ENCODE assay signal across 8 cellular contexts in genomic region chr22:42078469-42079318, GRCh38. TPM values are rescaled to one million over a fixed set of nuclear protein-coding genes. Genes with fewer than 3 reads are reported as not detected.
DNase-seq lines count a peak whose midpoint lies in the region; ATAC-seq lines count a peak whose summit lies in the region.

No MANE protein-coding gene starts in this region.

- WGBS in iPS DF 6.9 (ENCODE audit: insufficient coverage, insufficient read length) = no CpG with 5 or more reads among the region's 24 CpGs

- H3K36me3 ChIP-seq in adipocyte (ENCODE audit: control insufficient read depth, insufficient read depth, low read length, severe bottlenecking) (peaks cover 20% of the 10 kb centered on the region), iPS DF 6.9 (ENCODE audit: control insufficient read depth, insufficient read depth, low read length) (no peaks in the 10 kb centered on the region)

- DNase-seq in G401 (ENCODE audit: low spot score) (peak; percentile 49), adipocyte (ENCODE audit: low read depth) (peak; percentile 25), iPS DF 6.9 (ENCODE audit: low read depth, low spot score) (no peak), SKM-1 (lab: John Stamatoyannopoulos, UW; ENCODE audit: unreplicated experiment) (no peak), NOMO-1 treated with DMSO at 0.1 percent for 48 hours (lab: John Stamatoyannopoulos, UW; ENCODE audit: unreplicated experiment) (no peak)

- H3K27ac ChIP-seq in iPS DF 6.9 (ENCODE audit: low read length) = no peak overlapping the region
- H3K27ac ChIP-seq in skin epidermis = peak overlapping the region; percentile 54 to 99 (median 96)

- peak overlapping the region; percentile 94 for H3K9ac ChIP-seq in adipocyte (ENCODE audit: low read length)

- ATAC-seq in HG02938 (IDR thresholded peaks at IDR 0.05; ENCODE audit: unreplicated experiment) (peak; percentile 2), GM18498 (IDR thresholded peaks at IDR 0.05; ENCODE audit: unreplicated experiment) (no peak)

- in situ Hi-C loops in G401 (cut with HindIII; ENCODE audit: low sequenced_read_pairs) = no loop called here

- no peaks in the 10 kb centered on the region for H3K27me3 ChIP-seq in adipocyte (replicated peaks; ENCODE audit: control insufficient read depth, insufficient read depth, low read length)
- H3K27me3 ChIP-seq in iPS DF 6.9 (ENCODE audit: control insufficient read depth, insufficient read depth, low read length) = no peaks in the 10 kb centered on the region

- H3K9me3 ChIP-seq in adipocyte (ENCODE audit: control insufficient read depth, low read length) = no peaks in the 10 kb centered on the region
- H3K9me3 ChIP-seq in iPS DF 6.9 (ENCODE audit: control insufficient read depth, insufficient read depth, low read length) = no peaks in the 10 kb centered on the region

- H3K4me1 ChIP-seq in adipocyte (ENCODE audit: control insufficient read depth, insufficient read depth, low read length) (peaks cover 32% of the 10 kb centered on the region), iPS DF 6.9 (ENCODE audit: control insufficient read depth, insufficient read depth, low read length) (0 out of 2 replicates have a peak, but pooled peaks cover 1% of the 10 kb centered on the region)

- H3K4me3 ChIP-seq in adipocyte (ENCODE audit: low read length) (peak overlapping the region; percentile 90), iPS DF 6.9 (ENCODE audit: low read length) (peak overlapping the region; percentile 69; the same call in 1 of the 2 replicates), skin epidermis (peak overlapping the region; percentile 45 to 71 (median 57))

RNA-seq across cellular contexts. Expression of gene SMDT1, which starts 0.8 kb away (rescaled TPM):
- total RNA-seq in G401 (2014; rRNA removed; shearing (Covaris generic)) = 23.6 and 52.0 TPM in 2 replicates

RNA-seq across cellular contexts. Expression of gene PHETA2, which starts 4.6 kb away (rescaled TPM):
- total RNA-seq in G401 (2014; rRNA removed; shearing (Covaris generic)) = 0.25 TPM in 1 of 2 replicates, not detected in the other

RNA-seq across cellular contexts. Expression of gene NAGA, which starts 8.1 kb away (rescaled TPM):
- 50.4 and 55.1 TPM in 2 replicates for total RNA-seq in G401 (2014; rRNA removed; shearing (Covaris generic))

RNA-seq across cellular contexts. Expression of gene NDUFA6, which starts 11.9 kb away (rescaled TPM):
- total RNA-seq in G401 (2014; rRNA removed; shearing (Covaris generic)) = 99.5 and 129 TPM in 2 replicates

RNA-seq across cellular contexts. Expression of gene CYP2D6, which starts 51.9 kb away (rescaled TPM):
- 0.95 and 3.1 TPM in 2 replicates for total RNA-seq in G401 (2014; rRNA removed; shearing (Covaris generic))

Comparison
In these comparisons a context has a peak if more than half of its experiments do, and no peak if none do; other contexts are left out.
1. DNase-seq: peak in G401 (single experiment) and adipocyte (single experiment); none in iPS DF 6.9 (single experiment), SKM-1 (single experiment) and NOMO-1 treated with DMSO at 0.1 percent for 48 hours (single experiment).
2. Peak in every context shown above with its lines, with median percentiles within 50 percentile points of each other: H3K4me3 ChIP-seq.